ENCODE assay signal across 8 cellular contexts in genomic region chr4:71186566-71187398, GRCh38.
DNase-seq lines count a peak whose midpoint lies in the region; ATAC-seq, FAIRE-seq and TF ChIP-seq lines count a peak whose summit lies in the region.

No MANE protein-coding gene starts in this region.

- H4K20me1 ChIP-seq in neural cell (ENCODE audit: insufficient read depth), result no peaks in the 10 kb centered on the region

- peak overlapping the region; percentile 28 for H2AFZ ChIP-seq in neural cell (ENCODE audit: low read depth, low read length)

- TF ChIP-seq CTCF in neural cell (IDR thresholded peaks at IDR 0.05; ENCODE audit: poor library complexity, severe bottlenecking), result no peak

- no peak for TF ChIP-seq EP300 in neural cell (conservative IDR thresholded peaks at IDR 0.05; ENCODE audit: poor library complexity, severe bottlenecking)

- H3K79me2 ChIP-seq in neural cell (replicated peaks; ENCODE audit: insufficient read depth, low read length), result no peaks in the 10 kb centered on the region

- peak overlapping the region; percentile 60 for H3K9ac ChIP-seq in neural cell (ENCODE audit: low read length)

- in situ Hi-C loops in Caki2 (cut with HindIII; ENCODE audit: low pct_unique_long_range_greater_than_20kb, low sequenced_read_pairs), result no loop called here

- ATAC-seq in GM21447 (IDR thresholded peaks at IDR 0.05; ENCODE audit: unreplicated experiment) (peak; percentile 32), HG03520 (IDR thresholded peaks at IDR 0.05; ENCODE audit: unreplicated experiment) (no peak)

- H3K9me2 ChIP-seq in neural cell (ENCODE audit: insufficient read depth, low read length), result no peaks in the 10 kb centered on the region

- peak overlapping the region; percentile 81 for H3K4me3 ChIP-seq in neural cell (ENCODE audit: low read length)

- H3K27me3 ChIP-seq in neural cell (ENCODE audit: insufficient read depth, low read depth, low read length), result peaks cover 31% of the 10 kb centered on the region

- FAIRE-seq in urothelium cell line (lab: Jason Lieb, UNC), result no peak

- H3K4me2 ChIP-seq in neural cell (ENCODE audit: low read length), result peak overlapping the region; percentile 25

- H3K27ac ChIP-seq in neural cell (ENCODE audit: low read length), result no peak overlapping the region

- no peaks in the 10 kb centered on the region for H3K9me3 ChIP-seq in neural cell (ENCODE audit: low read length)

- no peak for TF ChIP-seq RAD21 in neural cell (conservative IDR thresholded peaks at IDR 0.05)

- H3F3A ChIP-seq in neural cell (ENCODE audit: insufficient read depth, low read length, poor library complexity, severe bottlenecking), result no peaks in the 10 kb centered on the region

- peak; percentile 71 for DNase-seq in Caki2 (ENCODE audit: low read depth)
- DNase-seq in NCI-H2196 treated with DMSO at 0.1 percent for 48 hours (lab: John Stamatoyannopoulos, UW; ENCODE audit: unreplicated experiment), result peak; percentile 15
- DNase-seq in activated gamma-delta T cell treated with anti-CD3 and anti-CD28 coated beads, Interleukin-2, amount 50 U/mL, for 16 hours (ENCODE audit: low read depth), result peak; percentile 14
- DNase-seq in germinal center (ENCODE audit: low spot score), result peak; percentile 53
- peak; percentile 91 for DNase-seq in urothelium cell line (ENCODE audit: low spot score)

- no peaks in the 10 kb centered on the region for H3K36me3 ChIP-seq in neural cell (ENCODE audit: insufficient read depth, low read length)

TF ChIP-seq in neural cell, 6 proteins besides CTCF, POLR2A, EP300 and RAD21:
- TF ChIP-seq TAF1 (IDR thresholded peaks at IDR 0.05; ENCODE audit: low read depth), result no peak
- TF ChIP-seq EZH2 (IDR thresholded peaks at IDR 0.05; ENCODE audit: borderline replicate concordance, insufficient read depth, low read length, poor library complexity, severe bottlenecking), result no peak
- TF ChIP-seq REST (IDR thresholded peaks at IDR 0.05; ENCODE audit: borderline replicate concordance), result no peak
- TF ChIP-seq SMC3 (conservative IDR thresholded peaks at IDR 0.05; ENCODE audit: poor library complexity), result peak; percentile 8
- peak; percentile 2 for TF ChIP-seq POLR2AphosphoS5 (IDR thresholded peaks at IDR 0.05)
- TF ChIP-seq MXI1 (conservative IDR thresholded peaks at IDR 0.05; ENCODE audit: poor library complexity, severe bottlenecking), result no peak

Comparison
In these comparisons a context has a peak if more than half of its experiments do, and no peak if none do; other contexts are left out.
1. DNase-seq: peak in every context shown above with its lines; median percentile 91 in urothelium cell line; 71 in Caki2; 53 in germinal center; 15 in NCI-H2196 treated with DMSO at 0.1 percent for 48 hours; 14 in activated gamma-delta T cell treated with anti-CD3 and anti-CD28 coated beads, Interleukin-2, amount 50 U/mL, for 16 hours.